8 cellular contexts compared by ENCODE assay signal in genomic region chr1:83692524-83693336, GRCh38.
DNase-seq lines count a peak whose midpoint lies in the region; ATAC-seq, FAIRE-seq and TF ChIP-seq lines count a peak whose summit lies in the region.

No MANE protein-coding gene starts in this region.

- ATAC-seq in HG02623 (IDR thresholded peaks at IDR 0.05; ENCODE audit: unreplicated experiment): peak; percentile 49
- ATAC-seq in HG03571 (IDR thresholded peaks at IDR 0.05; ENCODE audit: unreplicated experiment): no peak

- no peak for FAIRE-seq in urothelium cell line (lab: Jason Lieb, UNC)

- DNase-seq in GM10266 (ENCODE audit: extremely low spot score) (peak; percentile 20), NCI-H82 (lab: John Stamatoyannopoulos, UW) (peak; percentile 83), ecto neural progenitor cell (ENCODE audit: low spot score) (peak; percentile 82), midbrain (lab: John Stamatoyannopoulos, UW) (peak; percentile 5), urothelium cell line (ENCODE audit: low spot score) (peak; percentile 44)
- no peak for DNase-seq in activated CD8-positive, alpha-beta memory T cell treated with anti-CD3 and anti-CD28 coated beads for 24 hours

- no peak for TF ChIP-seq CTCF in GM10266 (IDR thresholded peaks at IDR 0.05; ENCODE audit: control insufficient read depth, insufficient read depth, low read depth, missing control alignments)
